ENCODE assay signal across 22 cellular contexts in genomic region chr10:119267384-119267783, GRCh38.
DNase-seq lines count a peak whose midpoint lies in the region; ATAC-seq and TF ChIP-seq lines count a peak whose summit lies in the region.
"Had no signal": no experiment of that assay in that cellular context is flagged by ENCODE, and none has a peak within 500 bp of the region (broad histone marks: within the 10 kb centered on the region; RNA-seq: fewer than 3 reads in every experiment).

No MANE protein-coding gene starts in this region.

- no peak for DNase-seq in CD4-positive, CD25-positive, alpha-beta regulatory T cell
- DNase-seq in HCT116 (ENCODE audit: low read depth, low spot score) (no peak), neural crest cell (ENCODE audit: low read depth, low spot score) (no peak), spleen (no peak), SKM-1 (lab: John Stamatoyannopoulos, UW; ENCODE audit: unreplicated experiment) (no peak)
- DNase-seq in effector memory CD4-positive, alpha-beta T cell, result no peak
- no peak for DNase-seq in central memory CD4-positive, alpha-beta T cell
- DNase-seq: activated CD4-positive, alpha-beta T cell treated with anti-CD3 and anti-CD28 coated beads for 4 hours; activated CD8-positive, alpha-beta memory T cell treated with anti-CD3 and anti-CD28 coated beads, Interleukin-2, amount 50 U/mL, for 4 hours; activated gamma-delta T cell; body of pancreas; DMS79; Kasumi-1; kidney glomerular epithelial cell; mesendoderm; NCI-H187 treated with DMSO at 0.1 percent for 48 hours; NCI-H774; SHP77; stimulated activated CD8-positive, alpha-beta memory T cell treated with anti-CD3 and anti-CD28 coated beads, Interleukin-4, amount 100 ng/mL, for 48 hours; uterus had no signal

- H3K36me3 Mint-ChIP-seq in CD4-positive, CD25-positive, alpha-beta regulatory T cell, result peaks cover 5% of the 10 kb centered on the region
- peaks cover 2% of the 10 kb centered on the region for H3K36me3 Mint-ChIP-seq in neural crest cell (ENCODE audit: low read depth)

- H3K4me3 ChIP-seq in CD4-positive, CD25-positive, alpha-beta regulatory T cell (ENCODE audit: low read depth, low read length), result no peak overlapping the region
- no peak overlapping the region for H3K4me3 ChIP-seq in HCT116 (replicated peaks in 1 of 2; ENCODE audit: low read depth in 1 of 2, low read length in 2 of 2)
- no peak overlapping the region for H3K4me3 ChIP-seq in effector memory CD4-positive, alpha-beta T cell (ENCODE audit: insufficient read depth, low read depth, low read length, poor library complexity, severe bottlenecking)
- H3K4me3 ChIP-seq in spleen, result no peak overlapping the region
- H3K4me3 ChIP-seq: body of pancreas, suprapubic skin, uterus had no signal

- 0 out of 2 replicates have a peak overlapping the region, but pooled peaks have one; percentile 12 for H3K4me2 ChIP-seq in HCT116 (ENCODE audit: low read length)

- 0 out of 2 replicates have a peak overlapping the region, but pooled peaks have one; percentile 5 for H3K9ac ChIP-seq in HCT116 (ENCODE audit: low read length)

- peak overlapping the region in 2 of 3 donors; percentile 98 to 99 for H3K27ac Mint-ChIP-seq in CD4-positive, CD25-positive, alpha-beta regulatory T cell
- peak overlapping the region; percentile 43 for H3K27ac Mint-ChIP-seq in neural crest cell (ENCODE audit: unreplicated experiment)
- H3K27ac Mint-ChIP-seq: nephron had no signal

- CTCF ChIA-PET in HCT116 (lab: Charles Lee), result interaction anchor here (1.4 kb wide), 1 partner anchor 58 kb away, joined by 4 read pairs; no protein-coding TSS in a partner anchor

- H3K9me3 Mint-ChIP-seq in CD4-positive, CD25-positive, alpha-beta regulatory T cell, result no peaks in the 10 kb centered on the region
- no peaks in the 10 kb centered on the region for H3K9me3 Mint-ChIP-seq in neural crest cell
- H3K9me3 Mint-ChIP-seq: nephron had no signal

- ATAC-seq in CD4-positive, CD25-positive, alpha-beta regulatory T cell (ENCODE audit: low read depth in 2 of 2), result no peak
- ATAC-seq in HCT116, result no peak
- ATAC-seq: body of pancreas had no signal

- no peaks in the 10 kb centered on the region for H4K20me1 ChIP-seq in HCT116 (ENCODE audit: insufficient read depth)

- BruUV-seq in HCT116 (replicated peaks; lab: Mats Ljungman, UMichigan), result no TSS peak

- no peaks in the 10 kb centered on the region for H3K79me2 ChIP-seq in HCT116 (ENCODE audit: insufficient read depth, low read length)

- H3K36me3 ChIP-seq in CD4-positive, CD25-positive, alpha-beta regulatory T cell (ENCODE audit: control insufficient read depth, insufficient read depth, low read length), result no peaks in the 10 kb centered on the region
- H3K36me3 ChIP-seq in HCT116 (ENCODE audit: control insufficient read depth in 1 of 2, insufficient read depth in 2 of 2, low read length in 2 of 2), result no peaks in the 10 kb centered on the region
- no peaks in the 10 kb centered on the region for H3K36me3 ChIP-seq in effector memory CD4-positive, alpha-beta T cell (ENCODE audit: control insufficient read depth, insufficient read depth, low read length)
- H3K36me3 ChIP-seq in spleen, result peaks cover 0 to 7% (median 0%) of the 10 kb centered on the region in 6 donors
- H3K36me3 ChIP-seq: suprapubic skin, uterus had no signal

- no peak for TF ChIP-seq POLR2A in HCT116 (IDR thresholded peaks at IDR 0.05; ENCODE audit: borderline replicate concordance, extremely low read depth, insufficient read depth, insufficient read length)
- TF ChIP-seq POLR2A in spleen (IDR thresholded peaks at IDR 0.05), result no peak

- peak overlapping the region; percentile 92 for H3K27ac ChIP-seq in CD4-positive, CD25-positive, alpha-beta regulatory T cell (ENCODE audit: insufficient read depth, low read length, poor library complexity, severe bottlenecking)
- H3K27ac ChIP-seq in HCT116 (ENCODE audit: low read depth, low read length) (no peak overlapping the region), spleen (peak overlapping the region in 3 of 8 donors; percentile 84 to 93 (median 85))
- H3K27ac ChIP-seq in effector memory CD4-positive, alpha-beta T cell (ENCODE audit: insufficient read depth, low read length, poor library complexity, severe bottlenecking), result peak overlapping the region; percentile 97
- H3K27ac ChIP-seq: body of pancreas, suprapubic skin, uterus had no signal

- RAD21 ChIA-PET in HCT116 (lab: Charles Lee; ENCODE audit: low non-redundant PET in 1 of 2, low total read pairs in 2 of 2, uncharacterized antibody in 2 of 2, unreplicated experiment in 2 of 2), result no interaction called here

- 89 to 94% (median 93%) methylated on average over 9 to 10 of the region's 10 CpGs for WGBS in spleen, 5 donors

- TF ChIP-seq CTCF in HCT116 (IDR thresholded peaks at IDR 0.05 in 2 of 3, conservative IDR thresholded peaks at IDR 0.05 in 1 of 3; ENCODE audit: borderline replicate concordance in 1 of 3, insufficient read depth in 1 of 3, low read depth in 2 of 3, low read length in 2 of 3) (no peak), neural crest cell (conservative IDR thresholded peaks at IDR 0.05) (no peak), spleen (IDR thresholded peaks at IDR 0.05 in 8 of 11, conservative IDR thresholded peaks at IDR 0.05 in 3 of 11) (no peak)

- no peaks in the 10 kb centered on the region for H3K27me3 ChIP-seq in CD4-positive, CD25-positive, alpha-beta regulatory T cell (ENCODE audit: control insufficient read depth, insufficient read depth, low read length)
- H3K27me3 ChIP-seq in HCT116 (ENCODE audit: insufficient read depth, low read length), result no peaks in the 10 kb centered on the region
- H3K27me3 ChIP-seq in effector memory CD4-positive, alpha-beta T cell (replicated peaks; ENCODE audit: control insufficient read depth, insufficient read depth, low read length, poor library complexity, severe bottlenecking), result no peaks in the 10 kb centered on the region
- H3K27me3 ChIP-seq in spleen (replicated peaks in 1 of 7), result no peaks in the 10 kb centered on the region
- H3K27me3 ChIP-seq: body of pancreas, suprapubic skin, uterus had no signal

- peaks cover 53% of the 10 kb centered on the region for H3K4me1 ChIP-seq in CD4-positive, CD25-positive, alpha-beta regulatory T cell (ENCODE audit: control insufficient read depth, insufficient read depth, low read length, poor library complexity, severe bottlenecking)
- H3K4me1 ChIP-seq in HCT116 (ENCODE audit: control insufficient read depth in 1 of 2, insufficient read depth in 2 of 2, low read length in 2 of 2), result peaks cover 45 to 72% of the 10 kb centered on the region in 2 experiments
- H3K4me1 ChIP-seq in effector memory CD4-positive, alpha-beta T cell (ENCODE audit: control insufficient read depth, insufficient read depth, low read length, poor library complexity, severe bottlenecking), result peaks cover 36% of the 10 kb centered on the region
- peaks cover 44 to 98% (median 71%) of the 10 kb centered on the region in 6 donors for H3K4me1 ChIP-seq in spleen

- peaks cover 20 to 64% (median 49%) of the 10 kb centered on the region in 4 donors for H3K4me1 Mint-ChIP-seq in CD4-positive, CD25-positive, alpha-beta regulatory T cell
- H3K4me1 Mint-ChIP-seq in neural crest cell, result peaks cover 22% of the 10 kb centered on the region

- no peak for TF ChIP-seq RAD21 in HCT116 (IDR thresholded peaks at IDR 0.05; ENCODE audit: low read depth)

- no peaks in the 10 kb centered on the region for H3K27me3 Mint-ChIP-seq in CD4-positive, CD25-positive, alpha-beta regulatory T cell
- H3K27me3 Mint-ChIP-seq in neural crest cell (ENCODE audit: low read depth), result no peaks in the 10 kb centered on the region

- no peaks in the 10 kb centered on the region for H3K9me2 ChIP-seq in HCT116 (ENCODE audit: insufficient read depth)

- no peak overlapping the region for H2AFZ ChIP-seq in HCT116 (ENCODE audit: low read depth, low read length, poor library complexity, severe bottlenecking)

- H3K9me3 ChIP-seq in CD4-positive, CD25-positive, alpha-beta regulatory T cell (ENCODE audit: control insufficient read depth in 2 of 2, low read length in 2 of 2), result no peaks in the 10 kb centered on the region
- no peaks in the 10 kb centered on the region for H3K9me3 ChIP-seq in HCT116 (ENCODE audit: control insufficient read depth in 1 of 2, insufficient read depth in 1 of 2, low read depth in 1 of 2, low read length in 2 of 2)
- H3K9me3 ChIP-seq in effector memory CD4-positive, alpha-beta T cell (ENCODE audit: control insufficient read depth, low read length), result no peaks in the 10 kb centered on the region
- no peaks in the 10 kb centered on the region for H3K9me3 ChIP-seq in spleen
- H3K9me3 ChIP-seq: body of pancreas, suprapubic skin, uterus had no signal

- intact Hi-C loops in HCT116 (cut with micrococcal nuclease), result no loop called here
- intact Hi-C loops in spleen (cut with DNase I; ENCODE audit: low total_unique reads), result loop anchor here (10.0 kb wide), 1 partner anchor 53 kb away; no protein-coding TSS in a partner anchor

- POLR2A ChIA-PET in HCT116 (lab: Charles Lee), result interaction anchor here (1.8 kb wide), 1 partner anchor 14 kb away, joined by 4 read pairs; no protein-coding TSS in a partner anchor

- H3K4me3 Mint-ChIP-seq in CD4-positive, CD25-positive, alpha-beta regulatory T cell, result no peak overlapping the region
- no peak overlapping the region for H3K4me3 Mint-ChIP-seq in neural crest cell
- H3K4me3 Mint-ChIP-seq: nephron had no signal

TF ChIP-seq in HCT116, 20 proteins besides CTCF, POLR2A, EP300 and RAD21 (continues in another document):
- TF ChIP-seq, protein P1, sequence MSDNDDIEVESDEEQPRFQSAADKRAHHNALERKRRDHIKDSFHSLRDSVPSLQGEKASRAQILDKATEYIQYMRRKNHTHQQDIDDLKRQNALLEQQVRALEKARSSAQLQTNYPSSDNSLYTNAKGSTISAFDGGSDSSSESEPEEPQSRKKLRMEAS (IDR thresholded peaks at IDR 0.05), result no peak
- TF ChIP-seq ELF1 (IDR thresholded peaks at IDR 0.05; ENCODE audit: borderline replicate concordance, low read depth) (no peak), JUND (IDR thresholded peaks at IDR 0.05) (no peak), SRF (IDR thresholded peaks at IDR 0.05; ENCODE audit: low read depth) (no peak), CEBPB (IDR thresholded peaks at IDR 0.05; ENCODE audit: low read depth) (no peak), ZBTB33 (IDR thresholded peaks at IDR 0.05; ENCODE audit: extremely low read depth, insufficient replicate concordance, low read length) (no peak)
